8 cellular contexts compared by ENCODE assay signal in genomic region chr11:66676931-66677598, GRCh38. TPM values are rescaled to one million over a fixed set of nuclear protein-coding genes. Genes with fewer than 3 reads are reported as not detected.
A peak's percentile ranks its signal among the peaks of the same experiment; 100 is the strongest.
DNase-seq lines count a peak whose midpoint lies in the region; TF ChIP-seq lines count a peak whose summit lies in the region.

No MANE protein-coding gene starts in this region.

- no peaks in the 10 kb centered on the region for H3K9me3 ChIP-seq in mucosa of rectum (ENCODE audit: control insufficient read depth in 2 of 2, low read length in 2 of 2)

- H3K27me3 Mint-ChIP-seq in HFFc6 (ENCODE audit: insufficient read depth), result peaks cover 4% of the 10 kb centered on the region

- H3K27ac ChIP-seq in ACC112 (ENCODE audit: low read depth, low read length) (peak overlapping the region; percentile 90), caudate nucleus (ENCODE audit: low read depth, low read length) (peak overlapping the region; percentile 74), mucosa of rectum (ENCODE audit: low read depth in 2 of 2, low read length in 2 of 2) (peak overlapping the region; percentile 91 to 93)

- peak overlapping the region; percentile 73 for H2AFZ ChIP-seq in ACC112 (ENCODE audit: low read length, unreplicated experiment)

- peak overlapping the region; percentile 99 for H3K27ac Mint-ChIP-seq in HFFc6

- DNase-seq in HFFc6 (no peak), caudate nucleus (lab: John Stamatoyannopoulos, UW) (peak in 2 of 61 donors; percentile 16 to 60), cerebellar cortex (ENCODE audit: low spot score) (no peak), GF-D8 (lab: John Stamatoyannopoulos, UW) (no peak), NCI-H2081 treated with DMSO at 0.1 percent for 48 hours (lab: John Stamatoyannopoulos, UW) (no peak), GM10266 (ENCODE audit: extremely low spot score) (no peak)

- TF ChIP-seq CTCF in HFFc6 (IDR thresholded peaks at IDR 0.05) (no peak), GM10266 (IDR thresholded peaks at IDR 0.05; ENCODE audit: control insufficient read depth, insufficient read depth, low read depth, missing control alignments) (no peak)

- peaks cover 25% of the 10 kb centered on the region for H3K36me3 Mint-ChIP-seq in HFFc6 (ENCODE audit: low read depth)

- H3K9me3 Mint-ChIP-seq in HFFc6, result peaks cover 6% of the 10 kb centered on the region; the same call in 1 of the 2 replicates

- H3K9ac ChIP-seq in mucosa of rectum (ENCODE audit: low read depth in 1 of 2, low read length in 2 of 2), result peak overlapping the region; percentile 60 to 78

- H3K4me1 ChIP-seq in ACC112 (ENCODE audit: control insufficient read depth, insufficient read depth, low read length, unreplicated experiment) (peaks cover 18% of the 10 kb centered on the region), mucosa of rectum (ENCODE audit: control insufficient read depth in 2 of 2, insufficient read depth in 2 of 2, low read length in 2 of 2) (peaks cover 19 to 27% of the 10 kb centered on the region in 2 donors)

- H3K4me1 Mint-ChIP-seq in HFFc6 (ENCODE audit: low read depth), result peaks cover 37% of the 10 kb centered on the region

- H3K4me3 Mint-ChIP-seq in HFFc6, result peak overlapping the region; percentile 95

- H3K36me3 ChIP-seq in ACC112 (ENCODE audit: insufficient read depth, low read length), result peaks cover 22% of the 10 kb centered on the region
- H3K36me3 ChIP-seq in mucosa of rectum (ENCODE audit: control insufficient read depth in 2 of 2, insufficient read depth in 2 of 2, low read length in 2 of 2), result no peaks in the 10 kb centered on the region

- H3K4me3 ChIP-seq in ACC112 (ENCODE audit: low read depth, low read length), result peak overlapping the region; percentile 96
- peak overlapping the region; percentile 89 to 94 for H3K4me3 ChIP-seq in mucosa of rectum (ENCODE audit: low read length in 2 of 2)

- peaks cover 26% of the 10 kb centered on the region for H3K79me2 ChIP-seq in ACC112 (ENCODE audit: control insufficient read depth, insufficient read depth, low read length, unreplicated experiment)

- H3K27me3 ChIP-seq in ACC112 (ENCODE audit: insufficient read depth, low read length) (no peaks in the 10 kb centered on the region), mucosa of rectum (ENCODE audit: control insufficient read depth in 2 of 2, insufficient read depth in 2 of 2, low read length in 2 of 2) (no peaks in the 10 kb centered on the region)

RNA-seq across cellular contexts. Expression of gene RBM4B, which starts 0.6 kb away (rescaled TPM):
- total RNA-seq in HFFc6 (2021; fragmentation: NEBNext Ultra II Directional; extraction: Animal tissue kit (Norgen Biotek cat#: 25700)), result 10 to 100 TPM; 17.0 to 21.1 (median 18.2) TPM

RNA-seq across cellular contexts. Expression of gene RBM4, which starts 38.6 kb away (rescaled TPM):
- 100 to 1,000 TPM; 130 to 147 (median 134) TPM for total RNA-seq in HFFc6 (2021; fragmentation: NEBNext Ultra II Directional; extraction: Animal tissue kit (Norgen Biotek cat#: 25700))

RNA-seq across cellular contexts. Expression of gene SPTBN2, which starts 52.0 kb away (rescaled TPM):
- total RNA-seq in HFFc6 (2021; fragmentation: NEBNext Ultra II Directional; extraction: Animal tissue kit (Norgen Biotek cat#: 25700)), result under 1 TPM in 5 of 6 experiments, not detected in 1; 0.13 to 0.94 (median 0.33) TPM
